ENCODE assay signal across 26 cellular contexts in genomic region chr1:53321776-53322602, GRCh38. TPM values are rescaled to one million over a fixed set of nuclear protein-coding genes. Genes with fewer than 3 reads are reported as not detected.
A peak's percentile ranks its signal among the peaks of the same experiment; 100 is the strongest.
DNase-seq lines count a peak whose midpoint lies in the region; ATAC-seq, FAIRE-seq and TF ChIP-seq lines count a peak whose summit lies in the region.
"Had no signal": no experiment of that assay in that cellular context is flagged by ENCODE, and none has a peak within 500 bp of the region (broad histone marks: within the 10 kb centered on the region; RNA-seq: fewer than 3 reads in every experiment).

No MANE protein-coding gene starts in this region.

- no peak for DNase-seq in activated CD4-positive, alpha-beta T cell treated with anti-CD3 and anti-CD28 coated beads, Interleukin-2, amount 10 ng/mL, durations not matched to agents 7 days and 5 days
- DNase-seq in activated CD4-positive, alpha-beta T cell treated with anti-CD3 and anti-CD28 coated beads for 1 hour, result no peak
- DNase-seq in GM23338 (ENCODE audit: low spot score) (no peak), GM12878 (ENCODE audit: low read depth, low spot score) (no peak), osteoblast (ENCODE audit: insufficient read length, low spot score, missing footprints) (peak; percentile 47), NCI-H146 (lab: John Stamatoyannopoulos, UW) (no peak)
- DNase-seq: activated CD8-positive, alpha-beta memory T cell treated with anti-CD3 and anti-CD28 coated beads, Interleukin-2, amount 50 U/mL, for 4 hours; anterior cingulate cortex; CD8-positive, alpha-beta memory T cell; effector CD4-positive, alpha-beta T cell; GOT3; mesenchymal stem cell; NCI-H1105; NCI-H2081 treated with DMSO at 0.1 percent for 48 hours; OCI-M1; substantia nigra had no signal

- no peaks in the 10 kb centered on the region for H3K9me3 ChIP-seq in GM12878 (replicated peaks; ENCODE audit: control insufficient read depth, insufficient read depth, low read length)
- no peaks in the 10 kb centered on the region for H3K9me3 ChIP-seq in osteoblast (ENCODE audit: low read depth, low read length)
- H3K9me3 ChIP-seq: esophagus muscularis mucosa, psoas muscle, SJCRH30 had no signal

- H3K36me3 Mint-ChIP-seq in activated CD4-positive, alpha-beta T cell treated with anti-CD3 and anti-CD28 coated beads, Interleukin-2, amount 10 ng/mL, durations not matched to agents 7 days and 5 days (ENCODE audit: low read depth), result peaks cover 31% of the 10 kb centered on the region
- H3K36me3 Mint-ChIP-seq in GM23338 (ENCODE audit: low read depth), result peaks cover 92% of the 10 kb centered on the region

- H3K27ac Mint-ChIP-seq in activated CD4-positive, alpha-beta T cell treated with anti-CD3 and anti-CD28 coated beads, Interleukin-2, amount 10 ng/mL, durations not matched to agents 7 days and 5 days, result peak overlapping the region; percentile 68
- H3K27ac Mint-ChIP-seq in GM23338, result no peak overlapping the region
- H3K27ac Mint-ChIP-seq: activated B cell treated with CpG ODN at 0.5 μM for 24 hours had no signal

- H3K4me3 ChIP-seq in GM23338, result no peak overlapping the region
- no peak overlapping the region for H3K4me3 ChIP-seq in GM12878
- H3K4me3 ChIP-seq in osteoblast (ENCODE audit: insufficient read depth, low read length), result no peak overlapping the region
- H3K4me3 ChIP-seq: esophagus muscularis mucosa, psoas muscle, SJCRH30, skin epidermis had no signal

- H3K4me3 Mint-ChIP-seq in activated CD4-positive, alpha-beta T cell treated with anti-CD3 and anti-CD28 coated beads, Interleukin-2, amount 10 ng/mL, durations not matched to agents 7 days and 5 days, result no peak overlapping the region
- H3K4me3 Mint-ChIP-seq in GM23338, result peak overlapping the region; percentile 34; the same call in 1 of the 3 replicates
- H3K4me3 Mint-ChIP-seq: activated B cell treated with CpG ODN at 0.5 μM for 24 hours; CD8-positive, alpha-beta memory T cell; central memory CD8-positive, alpha-beta T cell; nephron had no signal

- no peaks in the 10 kb centered on the region for H3K27me3 Mint-ChIP-seq in activated CD4-positive, alpha-beta T cell treated with anti-CD3 and anti-CD28 coated beads, Interleukin-2, amount 10 ng/mL, durations not matched to agents 7 days and 5 days
- H3K27me3 Mint-ChIP-seq in GM23338 (ENCODE audit: insufficient read depth, low read depth, poor library complexity), result peaks cover 25% of the 10 kb centered on the region
- H3K27me3 Mint-ChIP-seq: activated B cell treated with CpG ODN at 0.5 μM for 24 hours; CD8-positive, alpha-beta memory T cell; central memory CD8-positive, alpha-beta T cell had no signal

- ATAC-seq in GM23338, result no peak
- no peak for ATAC-seq in GM12878
- ATAC-seq in GM19395 (IDR thresholded peaks at IDR 0.05; ENCODE audit: unreplicated experiment), result no peak
- ATAC-seq in GM18517 (IDR thresholded peaks at IDR 0.05; ENCODE audit: unreplicated experiment), result no peak
- ATAC-seq: psoas muscle had no signal

- no TSS peak for BruUV-seq in GM12878 (replicated peaks; lab: Mats Ljungman, UMichigan)

- peaks cover 46% of the 10 kb centered on the region for H3K4me1 Mint-ChIP-seq in activated CD4-positive, alpha-beta T cell treated with anti-CD3 and anti-CD28 coated beads, Interleukin-2, amount 10 ng/mL, durations not matched to agents 7 days and 5 days
- peaks cover 71% of the 10 kb centered on the region for H3K4me1 Mint-ChIP-seq in GM23338

- 66% methylated on average over 11 of the region's 11 CpGs for WGBS in GM12878 (ENCODE audit: insufficient coverage, insufficient replicate concordance, low lambda C conversion rate, missing lambda C conversion rate)

- H4K20me1 ChIP-seq in GM23338 (replicated peaks; ENCODE audit: insufficient read depth), result peaks cover 46% of the 10 kb centered on the region
- H4K20me1 ChIP-seq in GM12878 (ENCODE audit: control insufficient read depth, insufficient read depth), result no peaks in the 10 kb centered on the region
- no peaks in the 10 kb centered on the region for H4K20me1 ChIP-seq in osteoblast (ENCODE audit: insufficient read depth, low read length)

- H3F3A ChIP-seq in GM23338 (replicated peaks; ENCODE audit: low read depth), result peaks cover 2% of the 10 kb centered on the region; the same call in 1 of the 2 replicates

- no peak for TF ChIP-seq EP300 in GM12878 (IDR thresholded peaks at IDR 0.05; ENCODE audit: borderline replicate concordance in 1 of 2, control insufficient read depth in 1 of 2, low read depth in 2 of 2, low read length in 2 of 2)

- intact Hi-C loops in GM12878 (cut with micrococcal nuclease; ENCODE audit: unreplicated experiment), result no loop called here

- TF ChIP-seq CTCF in GM23338 (conservative IDR thresholded peaks at IDR 0.05; ENCODE audit: low read depth in 2 of 2) (no peak), GM12878 (IDR thresholded peaks at IDR 0.05 in 2 of 3, conservative IDR thresholded peaks at IDR 0.05 in 1 of 3; ENCODE audit: control insufficient read depth in 2 of 3, extremely low read depth in 1 of 3, insufficient read depth in 1 of 3, low read depth in 3 of 3, low read length in 3 of 3) (no peak), osteoblast (IDR thresholded peaks at IDR 0.05; ENCODE audit: extremely low read depth, low read depth, low read length) (no peak)

- H3K27me3 ChIP-seq in GM23338 (ENCODE audit: insufficient read depth) (no peaks in the 10 kb centered on the region), GM12878 (replicated peaks in 1 of 2; ENCODE audit: control insufficient read depth in 2 of 2, insufficient read depth in 2 of 2, low read length in 1 of 2) (no peaks in the 10 kb centered on the region), osteoblast (ENCODE audit: insufficient read depth, low read length) (no peaks in the 10 kb centered on the region)
- H3K27me3 ChIP-seq: esophagus muscularis mucosa, SJCRH30 had no signal

- H3K9me2 ChIP-seq in GM23338 (ENCODE audit: insufficient read depth), result no peaks in the 10 kb centered on the region

- H3K79me2 ChIP-seq in GM23338 (replicated peaks; ENCODE audit: insufficient read depth) (peaks cover 89% of the 10 kb centered on the region), GM12878 (ENCODE audit: control insufficient read depth, insufficient read depth, low read length) (peaks cover 44% of the 10 kb centered on the region), osteoblast (ENCODE audit: insufficient read depth, low read length) (no peaks in the 10 kb centered on the region)

- SMC1A ChIA-PET in GM12878 (lab: Charles Lee; ENCODE audit: uncharacterized antibody, unreplicated experiment), result interaction anchor here (1.8 kb wide), 1 partner anchor 35 kb away, joined by 4 read pairs; no protein-coding TSS in a partner anchor

- in situ Hi-C loops in GM12878 (cut with MboI), result no loop called here

- no peak for TF ChIP-seq RAD21 in GM12878 (IDR thresholded peaks at IDR 0.05; ENCODE audit: insufficient read depth, low read depth, low read length)

- RAD21 ChIA-PET in GM12878 (lab: Charles Lee; ENCODE audit: unreplicated experiment), result interaction anchor here (1.7 kb wide), 1 partner anchor 26 kb away, joined by 5 read pairs; no protein-coding TSS in a partner anchor

- H3K9ac ChIP-seq in GM12878 (ENCODE audit: control insufficient read depth, insufficient read depth, low read length), result no peak overlapping the region

- H3K4me1 ChIP-seq in GM23338 (ENCODE audit: insufficient read depth), result peaks cover 11% of the 10 kb centered on the region
- H3K4me1 ChIP-seq in GM12878 (ENCODE audit: control insufficient read depth, insufficient read depth, low read length), result peaks cover 13% of the 10 kb centered on the region
- H3K4me1 ChIP-seq in osteoblast (ENCODE audit: insufficient read depth, low read length), result peaks cover 18% of the 10 kb centered on the region

- H3K36me3 ChIP-seq in GM23338 (ENCODE audit: insufficient read depth) (peaks cover 19% of the 10 kb centered on the region), GM12878 (ENCODE audit: control insufficient read depth in 2 of 2, insufficient read depth in 2 of 2, low read length in 1 of 2) (peaks cover 28 to 30% of the 10 kb centered on the region in 2 experiments), osteoblast (ENCODE audit: insufficient read depth, low read length) (peaks cover 10% of the 10 kb centered on the region)
- H3K36me3 ChIP-seq: esophagus muscularis mucosa, SJCRH30 had no signal

- FAIRE-seq in GM12878 (lab: Jason Lieb, UNC), result no peak
- FAIRE-seq: urothelium cell line had no signal

- no peaks in the 10 kb centered on the region for H3K9me3 Mint-ChIP-seq in activated CD4-positive, alpha-beta T cell treated with anti-CD3 and anti-CD28 coated beads, Interleukin-2, amount 10 ng/mL, durations not matched to agents 7 days and 5 days
- H3K9me3 Mint-ChIP-seq in GM23338, result no peaks in the 10 kb centered on the region; the same call in 2 of the 3 replicates
- H3K9me3 Mint-ChIP-seq: activated B cell treated with CpG ODN at 0.5 μM for 24 hours; CD8-positive, alpha-beta memory T cell; central memory CD8-positive, alpha-beta T cell; nephron had no signal

- TF ChIP-seq POLR2A in GM12878 (IDR thresholded peaks at IDR 0.05; ENCODE audit: low read depth, low read length), result no peak

- CTCF ChIA-PET in activated CD4-positive, alpha-beta T cell treated with anti-CD3 and anti-CD28 coated beads, Interleukin-2, amount 10 ng/mL, durations not matched to agents 7 days and 5 days (lab: Charles Lee), result interaction anchor here (1.3 to 2.1 kb wide), 2 partner anchors 8 to 46 kb away, joined by 3 to 7 read pairs; no protein-coding TSS in a partner anchor
- CTCF ChIA-PET in GM12878 (lab: Yijun Ruan, JAX), result interaction anchor here (0.9 to 2.3 kb wide), 3 partner anchors 30 to 82 kb away, joined by 3 to 8 read pairs (median 4); no protein-coding TSS in a partner anchor

- H3K4me2 ChIP-seq in GM23338 (no peak overlapping the region), GM12878 (ENCODE audit: control insufficient read depth, insufficient read depth) (no peak overlapping the region), osteoblast (ENCODE audit: insufficient read depth, low read length) (no peak overlapping the region)

- no peak overlapping the region for H2AFZ ChIP-seq in GM23338
- no peak overlapping the region for H2AFZ ChIP-seq in GM12878 (ENCODE audit: control insufficient read depth, low read depth, low read length)
- no peak overlapping the region for H2AFZ ChIP-seq in osteoblast (ENCODE audit: low read length)

- H3K27ac ChIP-seq in GM23338 (ENCODE audit: low read depth) (no peak overlapping the region), GM12878 (ENCODE audit: control insufficient read depth, insufficient read depth) (peak overlapping the region; percentile 6; the same call in 1 of the 2 replicates), osteoblast (ENCODE audit: low read depth, low read length) (no peak overlapping the region)
- H3K27ac ChIP-seq: esophagus muscularis mucosa, psoas muscle, SJCRH30 had no signal

- POLR2A ChIA-PET in activated CD4-positive, alpha-beta T cell treated with anti-CD3 and anti-CD28 coated beads, Interleukin-2, amount 10 ng/mL, durations not matched to agents 7 days and 5 days (lab: Charles Lee), result no interaction called here
- POLR2A ChIA-PET in GM12878 (lab: Charles Lee), result interaction anchor here (1.0 kb wide), 1 partner anchor 45 kb away, joined by 3 read pairs; no protein-coding TSS in a partner anchor

RNA-seq across cellular contexts. Expression of gene LRP8, which starts 5.9 kb away (rescaled TPM):
- total RNA-seq in activated CD4-positive, alpha-beta T cell treated with anti-CD3 and anti-CD28 coated beads, Interleukin-2, amount 10 ng/mL, durations not matched to agents 7 days and 5 days, result 10 to 100 TPM; 51.8 to 56.6 TPM
- 71.1 and 72.4 TPM in 2 replicates for total RNA-seq in GM23338 (2014; rRNA removed; shearing (Covaris generic))
- polyA plus RNA-seq in GM23338 (2016; fragmentation: Nextera tagmentation; extraction: Ambion mirVana) (27.8 and 28.3 TPM in 2 replicates), GM12878 (2011; rRNA removed) (25.5 and 40.5 TPM in 2 replicates), GM12878 (2014; fragmentation: Illumina TruSeq; extraction: Trizol) (21.9 and 26.6 TPM in 2 replicates), GM12878 (2014; fragmentation: Nextera tagmentation; extraction: Ambion mirVana) (1 to 10 TPM; 3.6 to 4.5 TPM), GM12878 (2014; rRNA removed) (27.3 and 33.7 TPM in 2 replicates), GM12878 (2016; fragmentation: Nextera tagmentation; extraction: Ambion mirVana) (1 to 10 TPM; 2.8 to 3.1 TPM)
- 116 and 125 TPM in 2 replicates for total RNA-seq in GM12878 (2013; cell fraction: nucleolus; rRNA removed)
- total RNA-seq in GM12878 (2014; rRNA removed) (21.3 and 23.8 TPM in 2 replicates), GM12878 (2014; rRNA removed; fragmentation: Illumina TruSeq; extraction: Trizol) (19.2 and 20.8 TPM in 2 replicates), GM12878 (2021) (25.5 and 26.1 TPM in 2 replicates), osteoblast (8.3 and 11.2 TPM in 2 replicates)
- 7.0 TPM for polyA plus RNA-seq in GM12878 (2011; ENCODE audit: low read depth)
- 37.4 and 42.6 TPM in 2 replicates for polyA plus RNA-seq in GM12878 (2011; cell fraction: cytosol; rRNA removed)
- polyA plus RNA-seq in GM12878 (2011; cell fraction: nucleus; rRNA removed), result 173 and 193 TPM in 2 replicates
- 8.1 and 8.9 TPM in 2 replicates for polyA plus RNA-seq in GM12878 (2012)
- 89.1 and 91.1 TPM in 2 replicates for polyA minus RNA-seq in GM12878 (2011; rRNA and poly(A)+ RNA removed)
- polyA minus RNA-seq in GM12878 (2011; cell fraction: cytosol; rRNA and poly(A)+ RNA removed), result 19.0 and 25.3 TPM in 2 replicates
- polyA minus RNA-seq in GM12878 (2011; cell fraction: nucleus; rRNA and poly(A)+ RNA removed), result 57.3 and 118 TPM in 2 replicates
